Comparison of ENCODE assay signal across 1 cellular context in genomic region chr12:70243510-70244331, GRCh38.
TF ChIP-seq lines count a peak whose summit lies in the region.

No MANE protein-coding gene starts in this region.

TF ChIP-seq in K562, 482 proteins besides CTCF, POLR2A, EP300 and RAD21 (continued from another document):
- 0 out of 2 replicates have a peak, but pooled peaks have one; percentile 10 for TF ChIP-seq L3MBTL2 (IDR thresholded peaks at IDR 0.05)
- TF ChIP-seq EWSR1 (IDR thresholded peaks at IDR 0.05; ENCODE audit: borderline replicate concordance, low read depth, partially characterized antibody) = no peak
- TF ChIP-seq FOXP4 (CRISPR knock-in tag; IDR thresholded peaks at IDR 0.05; ENCODE audit: borderline replicate concordance) = no peak
- no peak for TF ChIP-seq ZBTB12 (CRISPR knock-in tag; IDR thresholded peaks at IDR 0.05)
- no peak for TF ChIP-seq ZNF740 (CRISPR knock-in tag; IDR thresholded peaks at IDR 0.05)
- peak in 1 of 2 experiments; percentile 71; a peak in 1 of 4 replicates for TF ChIP-seq ZNF740 (tag; IDR thresholded peaks at IDR 0.05)
